Comparison of ENCODE assay signal across 29 cellular contexts in genomic region chr9:89698606-89699005, GRCh38.
"Had no signal": no experiment of that assay in that cellular context is flagged by ENCODE, and none has a peak within 500 bp of the region (broad histone marks: within the 10 kb centered on the region; RNA-seq: fewer than 3 reads in every experiment).

No MANE protein-coding gene starts in this region.

- H3K27ac ChIP-seq: breast epithelium, esophagus muscularis mucosa, foreskin keratinocyte, left lung, parathyroid adenoma, psoas muscle, SJCRH30, upper lobe of left lung, vagina, VCaP had no signal

- H3K27ac Mint-ChIP-seq: activated CD4-positive, alpha-beta memory T cell treated with anti-CD3 and anti-CD28 coated beads for 36 hours; mesothelial cell of epicardium; stimulated activated naive CD8-positive, alpha-beta T cell treated with anti-CD3 and anti-CD28 coated beads, Interleukin-15, Interleukin-2, amounts not matched to agents 100 ng/mL and 50 ng/mL, for 24 hours had no signal

- H3K4me1 Mint-ChIP-seq: mesothelial cell of epicardium had no signal

- H3K4me3 Mint-ChIP-seq: activated CD4-positive, alpha-beta memory T cell treated with anti-CD3 and anti-CD28 coated beads for 36 hours; activated T-cell treated with anti-CD3 and anti-CD28 coated beads, Interleukin-2, amount 50 U/mL, for 4 hours; mesothelial cell of epicardium; neural crest cell; stimulated activated naive CD8-positive, alpha-beta T cell treated with anti-CD3 and anti-CD28 coated beads, Interleukin-15, Interleukin-2, amounts not matched to agents 100 ng/mL and 50 ng/mL, for 24 hours had no signal

- H3K9me3 ChIP-seq: breast epithelium, esophagus muscularis mucosa, left lung, psoas muscle, SJCRH30, upper lobe of left lung, vagina had no signal

- H3K9me3 Mint-ChIP-seq: activated CD4-positive, alpha-beta memory T cell treated with anti-CD3 and anti-CD28 coated beads for 36 hours; activated T-cell treated with anti-CD3 and anti-CD28 coated beads, Interleukin-2, amount 50 U/mL, for 4 hours; mesothelial cell of epicardium; naive B cell; neural crest cell; stimulated activated naive CD8-positive, alpha-beta T cell treated with anti-CD3 and anti-CD28 coated beads, Interleukin-15, Interleukin-2, amounts not matched to agents 100 ng/mL and 50 ng/mL, for 24 hours had no signal

- DNase-seq: activated CD4-positive, alpha-beta memory T cell treated with anti-CD3 and anti-CD28 coated beads for 36 hours; activated CD4-positive, alpha-beta T cell treated with anti-CD3 and anti-CD28 coated beads for 48 hours; activated effector memory CD4-positive, alpha-beta T cell treated with Interleukin-2 at 50 U/mL for 16 hours; activated naive CD4-positive, alpha-beta T cell treated with Interleukin-2 at 50 U/mL for 16 hours; activated T-cell treated with anti-CD3 and anti-CD28 coated beads, Interleukin-2, amount 50 U/mL, for 4 hours; amygdala; central memory CD4-positive, alpha-beta T cell; foreskin keratinocyte; left lung; naive B cell; occipital lobe; psoas muscle; SJCRH30; stimulated activated CD4-positive, alpha-beta T cell treated with anti-CD3 and anti-CD28 coated beads, Interleukin-1b, Interleukin-23, amount 100 ng/mL, for 48 hours; stimulated activated CD4-positive, alpha-beta T cell treated with anti-CD3 and anti-CD28 coated beads, Interleukin-4, amount 100 ng/mL, for 4 hours; stimulated activated CD8-positive, alpha-beta memory T cell treated with anti-CD3 and anti-CD28 coated beads, Interleukin-4, amount 100 ng/mL, for 48 hours; substantia nigra; T-helper 9 cell; upper lobe of left lung had no signal

- H3K36me3 ChIP-seq: breast epithelium, esophagus muscularis mucosa, left lung, SJCRH30, upper lobe of left lung, vagina had no signal

- H3K36me3 Mint-ChIP-seq: activated CD4-positive, alpha-beta memory T cell treated with anti-CD3 and anti-CD28 coated beads for 36 hours; mesothelial cell of epicardium; naive B cell had no signal

- H3K9ac ChIP-seq: parathyroid adenoma had no signal

- H3K27me3 ChIP-seq: breast epithelium, esophagus muscularis mucosa, left lung, SJCRH30, upper lobe of left lung, vagina had no signal

- ATAC-seq: activated T-cell treated with anti-CD3 and anti-CD28 coated beads, Interleukin-2, amount 50 U/mL, for 4 hours; foreskin keratinocyte; left lung; psoas muscle; SK-N-SH treated with all-trans-retinoic acid at 6 μM for 48 hours had no signal

- H2AFZ ChIP-seq: parathyroid adenoma had no signal

- H3K27me3 Mint-ChIP-seq: activated CD4-positive, alpha-beta memory T cell treated with anti-CD3 and anti-CD28 coated beads for 36 hours had no signal

- H3K4me3 ChIP-seq: breast epithelium, esophagus muscularis mucosa, left lung, psoas muscle, SJCRH30, smooth muscle cell, upper lobe of left lung, vagina had no signal

- H3K4me2 ChIP-seq: smooth muscle cell had no signal

- H3K4me1 ChIP-seq: breast epithelium, esophagus muscularis mucosa, foreskin keratinocyte, parathyroid adenoma, psoas muscle, vagina had no signal
